9 cellular contexts compared by ENCODE assay signal in the genomic region with DNA sequence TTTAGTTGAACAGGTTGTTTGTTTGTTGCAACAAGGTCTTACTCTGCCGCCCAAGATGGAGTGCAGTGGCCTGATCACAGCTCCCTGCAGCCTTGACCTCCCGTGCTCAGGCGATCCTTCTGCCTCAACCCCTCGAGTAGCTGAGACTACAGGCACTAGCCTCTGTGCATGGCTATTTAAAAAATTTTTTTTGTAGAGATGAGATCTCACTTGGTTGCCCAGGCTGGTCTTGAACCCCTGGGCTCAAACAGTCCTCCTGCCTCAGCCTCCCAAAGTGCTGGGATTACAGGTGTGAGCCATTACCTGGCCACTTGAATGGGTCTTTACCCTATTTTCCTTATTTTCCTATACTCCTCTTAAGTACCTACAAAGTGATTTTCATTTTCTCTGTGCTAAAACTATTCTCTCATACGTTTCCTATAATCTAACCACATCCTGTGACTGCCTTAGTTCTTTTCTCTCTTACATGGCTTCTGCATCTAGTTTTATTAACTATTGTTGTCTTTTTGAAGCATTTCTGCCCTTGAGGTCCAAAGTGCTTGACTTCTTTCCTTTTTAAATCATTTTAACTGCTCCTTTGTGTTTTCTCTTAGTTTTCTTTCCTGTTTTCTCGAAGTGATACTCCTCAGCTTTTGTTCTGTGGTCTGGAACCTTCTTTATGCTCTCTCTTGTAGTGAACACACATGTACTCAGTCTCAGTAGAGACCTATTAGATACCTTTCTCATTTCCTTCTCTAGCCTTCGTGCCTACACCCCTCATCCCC. TPM values are rescaled to one million over a fixed set of nuclear protein-coding genes. Genes with fewer than 3 reads are reported as not detected.
DNase-seq lines count a peak whose midpoint lies in the region; ATAC-seq and TF ChIP-seq lines count a peak whose summit lies in the region.
"Had no signal": no experiment of that assay in that cellular context is flagged by ENCODE, and none has a peak within 500 bp of the region (broad histone marks: within the 10 kb centered on the region; RNA-seq: fewer than 3 reads in every experiment).

No MANE protein-coding gene starts in this region.

- peaks cover 15% of the 10 kb centered on the region for H3F3A ChIP-seq in Loucy (ENCODE audit: low read depth)

- H3K27me3 ChIP-seq in Loucy (ENCODE audit: insufficient read depth, low read length, poor library complexity, severe bottlenecking) (no peaks in the 10 kb centered on the region), transverse colon (no peaks in the 10 kb centered on the region)

- WGBS in transverse colon (ENCODE audit: low coverage in 1 of 2), 2 donors = 72 to 77% methylated on average over 4 to 7 of the region's 7 CpGs

- H4K20me1 ChIP-seq in Loucy (ENCODE audit: insufficient read depth, low read length, poor library complexity, severe bottlenecking) = no peaks in the 10 kb centered on the region

- peak overlapping the region; percentile 71 for H3K4me2 ChIP-seq in Loucy (ENCODE audit: low read depth, low read length, poor library complexity, severe bottlenecking)

- peaks cover 22% of the 10 kb centered on the region; the same call in 1 of the 2 replicates for H3K36me3 ChIP-seq in Loucy (ENCODE audit: insufficient read depth, low read length)
- peaks cover 0 to 42% (median 12%) of the 10 kb centered on the region in 4 donors for H3K36me3 ChIP-seq in transverse colon

- in situ Hi-C loops in transverse colon (cut with MboI; ENCODE audit: low pct_ligation_motif_present in 1 of 4, low pct_unique_long_range_greater_than_20kb in 1 of 4, low sequenced_read_pairs in 3 of 4) = no loop called here

- H3K9me3 Mint-ChIP-seq in activated T-cell treated with anti-CD3 and anti-CD28 coated beads, Interleukin-2, amount 50 U/mL, for 4 hours = no peaks in the 10 kb centered on the region
- H3K9me3 Mint-ChIP-seq in activated CD4-positive, alpha-beta memory T cell treated with anti-CD3 and anti-CD28 coated beads for 36 hours = no peaks in the 10 kb centered on the region

- H3K4me1 ChIP-seq in Loucy (ENCODE audit: insufficient read depth, low read length, poor library complexity, severe bottlenecking) (peaks cover 45% of the 10 kb centered on the region), transverse colon (peaks cover 13 to 41% (median 23%) of the 10 kb centered on the region in 4 donors)

- peak; percentile 62 to 75 for ATAC-seq in activated T-cell treated with anti-CD3 and anti-CD28 coated beads, Interleukin-2, amount 50 U/mL, for 4 hours
- ATAC-seq in HG02642 (IDR thresholded peaks at IDR 0.05; ENCODE audit: poor library complexity, unreplicated experiment) (peak; percentile 80), HG02840 (IDR thresholded peaks at IDR 0.05; ENCODE audit: low FRiP score, unreplicated experiment) (no peak)

- no peak for DNase-seq in activated T-cell treated with anti-CD3 and anti-CD28 coated beads, Interleukin-2, amount 50 U/mL, for 4 hours
- DNase-seq in activated T-cell treated with anti-CD3 and anti-CD28 coated beads for 4 hours = no peak
- DNase-seq in transverse colon = no peak
- DNase-seq in activated CD4-positive, alpha-beta memory T cell treated with anti-CD3 and anti-CD28 coated beads for 36 hours = no peak
- no peak for DNase-seq in GOT3 (lab: John Stamatoyannopoulos, UW)

- no peak for TF ChIP-seq EP300 in transverse colon (IDR thresholded peaks at IDR 0.05; ENCODE audit: low read depth)

- no peaks in the 10 kb centered on the region for H3K9me2 ChIP-seq in Loucy (replicated peaks; ENCODE audit: low read depth, low read length)

- H2AFZ ChIP-seq in Loucy (ENCODE audit: low read length) = peak overlapping the region; percentile 39; the same call in 1 of the 2 replicates

- CTCF ChIA-PET in activated CD4-positive, alpha-beta memory T cell treated with anti-CD3 and anti-CD28 coated beads for 36 hours (lab: Charles Lee) = no interaction called here

- H3K9me3 ChIP-seq in Loucy (ENCODE audit: insufficient read depth, low read depth, low read length) = no peaks in the 10 kb centered on the region
- no peaks in the 10 kb centered on the region for H3K9me3 ChIP-seq in transverse colon

- no peak overlapping the region for H3K27ac Mint-ChIP-seq in activated CD4-positive, alpha-beta memory T cell treated with anti-CD3 and anti-CD28 coated beads for 36 hours

- intact Hi-C loops in transverse colon (cut with DNase I; ENCODE audit: low total_unique reads) = no loop called here
- intact Hi-C loops in activated CD4-positive, alpha-beta memory T cell treated with anti-CD3 and anti-CD28 coated beads for 36 hours (cut with micrococcal nuclease) = loop anchor here (1.0 kb wide), 2 partner anchors 9 to 13 kb away; no protein-coding TSS in a partner anchor

- peaks cover 31% of the 10 kb centered on the region for H3K4me1 Mint-ChIP-seq in activated T-cell treated with anti-CD3 and anti-CD28 coated beads, Interleukin-2, amount 50 U/mL, for 4 hours (ENCODE audit: low read depth)
- peaks cover 41% of the 10 kb centered on the region for H3K4me1 Mint-ChIP-seq in activated CD4-positive, alpha-beta memory T cell treated with anti-CD3 and anti-CD28 coated beads for 36 hours (ENCODE audit: low read depth)

- peaks cover 13% of the 10 kb centered on the region; the same call in 1 of the 2 replicates for H3K79me2 ChIP-seq in Loucy (ENCODE audit: insufficient read depth, low read length)

- peak overlapping the region; percentile 8 to 57 (median 29) for H3K27ac ChIP-seq in transverse colon

- peak overlapping the region; percentile 64 for H3K9ac ChIP-seq in Loucy (ENCODE audit: low read depth, low read length, poor library complexity, severe bottlenecking)

- H3K27me3 Mint-ChIP-seq in activated T-cell treated with anti-CD3 and anti-CD28 coated beads, Interleukin-2, amount 50 U/mL, for 4 hours (ENCODE audit: low read depth) = no peaks in the 10 kb centered on the region
- no peaks in the 10 kb centered on the region for H3K27me3 Mint-ChIP-seq in activated CD4-positive, alpha-beta memory T cell treated with anti-CD3 and anti-CD28 coated beads for 36 hours

- H3K4me3 Mint-ChIP-seq in activated T-cell treated with anti-CD3 and anti-CD28 coated beads, Interleukin-2, amount 50 U/mL, for 4 hours = no peak overlapping the region
- H3K4me3 Mint-ChIP-seq in activated CD4-positive, alpha-beta memory T cell treated with anti-CD3 and anti-CD28 coated beads for 36 hours = no peak overlapping the region

- TF ChIP-seq POLR2A in transverse colon (IDR thresholded peaks at IDR 0.05) = no peak

- H3K36me3 Mint-ChIP-seq in activated T-cell treated with anti-CD3 and anti-CD28 coated beads, Interleukin-2, amount 50 U/mL, for 4 hours (ENCODE audit: insufficient read depth) = peaks cover 45% of the 10 kb centered on the region
- H3K36me3 Mint-ChIP-seq in activated CD4-positive, alpha-beta memory T cell treated with anti-CD3 and anti-CD28 coated beads for 36 hours = peaks cover 30% of the 10 kb centered on the region

- H3K4me3 ChIP-seq in Loucy (ENCODE audit: low read length, poor library complexity, severe bottlenecking) (peak overlapping the region; percentile 58), transverse colon (no peak overlapping the region)

- TF ChIP-seq CTCF in Loucy (conservative IDR thresholded peaks at IDR 0.05; ENCODE audit: low read length) = no peak
- no peak for TF ChIP-seq CTCF in transverse colon (IDR thresholded peaks at IDR 0.05)

- POLR2A ChIA-PET in activated CD4-positive, alpha-beta memory T cell treated with anti-CD3 and anti-CD28 coated beads for 36 hours (lab: Charles Lee) = interaction anchor here (2.8 kb wide), 1 partner anchor 13 kb away, joined by 12 read pairs; a partner anchor contains a TSS

RNA-seq across cellular contexts. Expression of a gene that starts 14.1 kb away (rescaled TPM):
- under 1 TPM in 1 of 3 donors, not detected in 2; 0.22 TPM for total RNA-seq in activated T-cell treated with anti-CD3 and anti-CD28 coated beads, Interleukin-2, amount 50 U/mL, for 4 hours
- 100 to 1,000 TPM in 3 of 4 donors, 1 to 10 TPM in 1; 7.9 to 292 (median 204) TPM for total RNA-seq in transverse colon
- total RNA-seq in activated CD4-positive, alpha-beta memory T cell treated with anti-CD3 and anti-CD28 coated beads for 36 hours = not detected
- total RNA-seq: NCI-H460 had no signal

RNA-seq across cellular contexts. Expression of a gene that starts 14.2 kb away (rescaled TPM):
- 10 to 100 TPM; 48.3 to 55.8 (median 49.3) TPM for total RNA-seq in activated T-cell treated with anti-CD3 and anti-CD28 coated beads, Interleukin-2, amount 50 U/mL, for 4 hours
- total RNA-seq in transverse colon = 100 to 1,000 TPM in 2 of 4 donors, 10 to 100 TPM in 2; 26.5 to 104 (median 78.6) TPM
- total RNA-seq in activated CD4-positive, alpha-beta memory T cell treated with anti-CD3 and anti-CD28 coated beads for 36 hours = 10 to 100 TPM; 61.7 to 62.6 TPM

RNA-seq across cellular contexts. Expression of a gene that starts 43.7 kb away (rescaled TPM):
- total RNA-seq in activated T-cell treated with anti-CD3 and anti-CD28 coated beads, Interleukin-2, amount 50 U/mL, for 4 hours = 1 to 10 TPM; 2.7 to 3.7 (median 3.5) TPM
- 10 to 100 TPM; 11.6 to 50.9 (median 19.4) TPM for total RNA-seq in transverse colon
- total RNA-seq in activated CD4-positive, alpha-beta memory T cell treated with anti-CD3 and anti-CD28 coated beads for 36 hours = 1 to 10 TPM; 4.8 to 5.3 TPM

RNA-seq across cellular contexts. Expression of a gene that starts 48.7 kb away (rescaled TPM):
- under 1 TPM; 0.08 to 0.20 (median 0.08) TPM for total RNA-seq in activated T-cell treated with anti-CD3 and anti-CD28 coated beads, Interleukin-2, amount 50 U/mL, for 4 hours
- total RNA-seq in transverse colon = under 1 TPM; 0.20 to 0.96 (median 0.58) TPM
- total RNA-seq in activated CD4-positive, alpha-beta memory T cell treated with anti-CD3 and anti-CD28 coated beads for 36 hours = under 1 TPM; 0.57 to 0.70 TPM

RNA-seq across cellular contexts. Expression of a gene that starts 58.3 kb away (rescaled TPM):
- total RNA-seq in activated T-cell treated with anti-CD3 and anti-CD28 coated beads, Interleukin-2, amount 50 U/mL, for 4 hours = 10 to 100 TPM in 2 of 3 donors, 1 to 10 TPM in 1; 9.4 to 11.7 (median 10.9) TPM
- total RNA-seq in transverse colon = 10 to 100 TPM in 3 of 4 donors, 1 to 10 TPM in 1; 6.5 to 77.2 (median 12.7) TPM
- total RNA-seq in activated CD4-positive, alpha-beta memory T cell treated with anti-CD3 and anti-CD28 coated beads for 36 hours = 10 to 100 TPM in 1 of 2 experiments, 1 to 10 TPM in 1; 8.8 to 12.3 TPM

Comparison
In these comparisons a context has a peak if more than half of its experiments do, and no peak if none do; other contexts are left out.
1. RNA of a gene that starts 14.1 kb away (total RNA-seq): 7.9 to 292 TPM in transverse colon; 0.22 TPM in activated T-cell treated with anti-CD3 and anti-CD28 coated beads, Interleukin-2, amount 50 U/mL, for 4 hours and not detected in activated CD4-positive, alpha-beta memory T cell treated with anti-CD3 and anti-CD28 coated beads for 36 hours; every median in the first group is over 4 times any median in the second.